In genomic region chr2:174729797-174730529, GRCh38 we compare ENCODE assay signal across 8 cellular contexts. TPM values are rescaled to one million over a fixed set of nuclear protein-coding genes. Genes with fewer than 3 reads are reported as not detected.
DNase-seq lines count a peak whose midpoint lies in the region; ATAC-seq and TF ChIP-seq lines count a peak whose summit lies in the region.

No MANE protein-coding gene starts in this region.

- peaks cover 7 to 8% of the 10 kb centered on the region in 2 donors for H3K4me1 Mint-ChIP-seq in natural killer cell treated with Interleukin-12 subunit alpha and Interleukin-12 subunit beta and Interleukin-15 and Interleukin-18, amount 100 ng/mL, for 72 hours (ENCODE audit: low read depth in 2 of 2)

- H3K4me1 ChIP-seq in esophagus (ENCODE audit: control insufficient read depth in 2 of 2, insufficient read depth in 2 of 2, low read length in 1 of 2): peaks cover 0 to 10% of the 10 kb centered on the region in 2 donors
- H3K4me1 ChIP-seq in upper lobe of left lung: peaks cover 8 to 14% (median 10%) of the 10 kb centered on the region in 4 donors
- no peaks in the 10 kb centered on the region for H3K4me1 ChIP-seq in PC-9 (replicated peaks; ENCODE audit: insufficient read depth)

- peaks cover 44 to 52% of the 10 kb centered on the region in 2 donors for H3K27me3 Mint-ChIP-seq in natural killer cell treated with Interleukin-12 subunit alpha and Interleukin-12 subunit beta and Interleukin-15 and Interleukin-18, amount 100 ng/mL, for 72 hours

- TF ChIP-seq EP300 in upper lobe of left lung (IDR thresholded peaks at IDR 0.05): no peak

- H3F3A ChIP-seq in PC-9 (ENCODE audit: insufficient read depth, low read depth): no peaks in the 10 kb centered on the region

- H3K27ac ChIP-seq in esophagus (ENCODE audit: low read depth in 2 of 2, low read length in 1 of 2) (no peak overlapping the region), upper lobe of left lung (no peak overlapping the region), PC-9 (no peak overlapping the region)

- BruUV-seq in PC-9 (replicated peaks; lab: Mats Ljungman, UMichigan): no TSS peak

- no peak overlapping the region for H3K27ac Mint-ChIP-seq in natural killer cell treated with Interleukin-12 subunit alpha and Interleukin-12 subunit beta and Interleukin-15 and Interleukin-18, amount 100 ng/mL, for 72 hours

- H3K9me2 ChIP-seq in PC-9 (ENCODE audit: insufficient read depth): no peaks in the 10 kb centered on the region

- TF ChIP-seq CTCF in upper lobe of left lung (IDR thresholded peaks at IDR 0.05) (no peak), PC-9 (conservative IDR thresholded peaks at IDR 0.05) (no peak)

- no peaks in the 10 kb centered on the region for H3K27me3 ChIP-seq in esophagus (ENCODE audit: control insufficient read depth in 1 of 2, insufficient read depth in 2 of 2, low read length in 2 of 2)
- peaks cover 0 to 12% (median 6%) of the 10 kb centered on the region in 4 donors for H3K27me3 ChIP-seq in upper lobe of left lung
- H3K27me3 ChIP-seq in PC-9 (ENCODE audit: insufficient read depth, low read depth): no peaks in the 10 kb centered on the region

- peak; percentile 66 to 72 for DNase-seq in activated CD4-positive, alpha-beta T cell treated with anti-CD3 and anti-CD28 coated beads, Interleukin-2, amount 50 U/mL, for 48 hours
- DNase-seq in natural killer cell treated with Interleukin-12 subunit alpha and Interleukin-12 subunit beta and Interleukin-15 and Interleukin-18, amount 100 ng/mL, for 72 hours (ENCODE audit: low spot score): peak; percentile 64
- peak in 1 of 2 donors; percentile 67 for DNase-seq in upper lobe of left lung
- DNase-seq in COR-L47 (lab: John Stamatoyannopoulos, UW): no peak
- DNase-seq in PC-9: no peak

- TF ChIP-seq POLR2A in upper lobe of left lung (IDR thresholded peaks at IDR 0.05): no peak

- WGBS in esophagus, 2 donors: 4% methylated on average over 51 to 56 of the region's 56 CpGs
- 6 to 9% methylated on average over 13 to 54 of the region's 56 CpGs for WGBS in upper lobe of left lung, 2 donors

- peak overlapping the region; percentile 35 to 41 for H3K4me3 ChIP-seq in esophagus (ENCODE audit: low read depth in 1 of 2, low read length in 2 of 2)
- H3K4me3 ChIP-seq in upper lobe of left lung: peak overlapping the region; percentile 10 to 45 (median 34)
- H3K4me3 ChIP-seq in PC-9: no peak overlapping the region

- H3K79me2 ChIP-seq in PC-9 (ENCODE audit: low read depth): no peaks in the 10 kb centered on the region

- ATAC-seq in GM18511 (IDR thresholded peaks at IDR 0.05; ENCODE audit: unreplicated experiment) (peak; percentile 46), upper lobe of left lung (ENCODE audit: low FRiP score in 2 of 2) (peak in 1 of 2 donors; percentile 82), HG03139 (IDR thresholded peaks at IDR 0.05; ENCODE audit: unreplicated experiment) (no peak)
- peak; percentile 69 to 86 for ATAC-seq in natural killer cell treated with Interleukin-12 subunit alpha and Interleukin-12 subunit beta and Interleukin-15 and Interleukin-18, amount 100 ng/mL, for 72 hours

- H3K4me2 ChIP-seq in PC-9: no peak overlapping the region

- H3K4me3 Mint-ChIP-seq in natural killer cell treated with Interleukin-12 subunit alpha and Interleukin-12 subunit beta and Interleukin-15 and Interleukin-18, amount 100 ng/mL, for 72 hours: peak overlapping the region; percentile 63

- POLR2A ChIA-PET in PC-9 (lab: Charles Lee; ENCODE audit: unreplicated experiment): no interaction called here

- H2AFZ ChIP-seq in PC-9: no peak overlapping the region

- H3K36me3 ChIP-seq in esophagus (ENCODE audit: control insufficient read depth in 2 of 2, insufficient read depth in 2 of 2, low read length in 1 of 2) (no peaks in the 10 kb centered on the region), upper lobe of left lung (no peaks in the 10 kb centered on the region), PC-9 (ENCODE audit: low read depth) (no peaks in the 10 kb centered on the region)

- no peaks in the 10 kb centered on the region for H3K9me3 Mint-ChIP-seq in natural killer cell treated with Interleukin-12 subunit alpha and Interleukin-12 subunit beta and Interleukin-15 and Interleukin-18, amount 100 ng/mL, for 72 hours

- CTCF ChIA-PET in PC-9 (lab: Charles Lee): interaction anchor here (0.6 kb wide), 1 partner anchor 228 kb away, joined by 3 read pairs; no protein-coding TSS in a partner anchor

- H3K36me3 Mint-ChIP-seq in natural killer cell treated with Interleukin-12 subunit alpha and Interleukin-12 subunit beta and Interleukin-15 and Interleukin-18, amount 100 ng/mL, for 72 hours: no peaks in the 10 kb centered on the region

- H4K20me1 ChIP-seq in PC-9 (ENCODE audit: insufficient read depth): no peaks in the 10 kb centered on the region

- intact Hi-C loops in PC-9 (cut with micrococcal nuclease; ENCODE audit: unreplicated experiment): no loop called here

- H3K9me3 ChIP-seq in esophagus (ENCODE audit: control insufficient read depth in 2 of 2, insufficient read depth in 1 of 2, low read depth in 1 of 2, low read length in 1 of 2) (peaks cover 0 to 2% of the 10 kb centered on the region in 2 donors), upper lobe of left lung (no peaks in the 10 kb centered on the region), PC-9 (ENCODE audit: insufficient read depth, low read depth) (no peaks in the 10 kb centered on the region)

RNA-seq across cellular contexts. Expression of gene CHRNA1, which starts 34.3 kb away (rescaled TPM):
- under 1 TPM in 1 of 2 donors, not detected in 1; 0.05 TPM for polyA plus RNA-seq in esophagus
- not detected for total RNA-seq in natural killer cell treated with Interleukin-12 subunit alpha and Interleukin-12 subunit beta and Interleukin-15 and Interleukin-18, amount 100 ng/mL, for 72 hours
- total RNA-seq in upper lobe of left lung (under 1 TPM in 1 of 6 donors, not detected in 5; 0.17 TPM), PC-9 (2021) (not detected in 2 replicates)

Comparison
In these comparisons a context has a peak if more than half of its experiments do, and no peak if none do; other contexts are left out.
1. DNase-seq: peak in activated CD4-positive, alpha-beta T cell treated with anti-CD3 and anti-CD28 coated beads, Interleukin-2, amount 50 U/mL, for 48 hours (2 of 2) and natural killer cell treated with Interleukin-12 subunit alpha and Interleukin-12 subunit beta and Interleukin-15 and Interleukin-18, amount 100 ng/mL, for 72 hours (single experiment); none in COR-L47 (single experiment) and PC-9 (0 of 2).